In genomic region chr3:54020436-54020835, GRCh38 we compare ENCODE assay signal across 19 cellular contexts.
DNase-seq lines count a peak whose midpoint lies in the region; ATAC-seq and TF ChIP-seq lines count a peak whose summit lies in the region.
"Had no signal": no experiment of that assay in that cellular context is flagged by ENCODE, and none has a peak within 500 bp of the region (broad histone marks: within the 10 kb centered on the region; RNA-seq: fewer than 3 reads in every experiment).

No MANE protein-coding gene starts in this region.

- H3K9me2 ChIP-seq in neural cell (ENCODE audit: insufficient read depth, low read length) = no peaks in the 10 kb centered on the region

- H4K20me1 ChIP-seq in neural cell (ENCODE audit: insufficient read depth) = no peaks in the 10 kb centered on the region
- H4K20me1 ChIP-seq: BLaER1 had no signal

- H3K36me3 Mint-ChIP-seq in CD8-positive, alpha-beta memory T cell = no peaks in the 10 kb centered on the region
- H3K36me3 Mint-ChIP-seq: CD14-positive monocyte; CD4-positive, alpha-beta memory T cell; CD4-positive, CD25-positive, alpha-beta regulatory T cell had no signal

- H3K27me3 ChIP-seq in neural cell (ENCODE audit: insufficient read depth, low read depth, low read length) (no peaks in the 10 kb centered on the region), gastrocnemius medialis (no peaks in the 10 kb centered on the region)
- no peaks in the 10 kb centered on the region for H3K27me3 ChIP-seq in CD8-positive, alpha-beta memory T cell (ENCODE audit: insufficient read depth, low read length, poor library complexity, severe bottlenecking)
- H3K27me3 ChIP-seq: BE2C, BLaER1 had no signal

- intact Hi-C loops in gastrocnemius medialis (cut with DNase I; ENCODE audit: low total_unique reads) = no loop called here

- H3K4me1 ChIP-seq in gastrocnemius medialis = no peaks in the 10 kb centered on the region
- no peaks in the 10 kb centered on the region for H3K4me1 ChIP-seq in CD8-positive, alpha-beta memory T cell (ENCODE audit: insufficient read depth, low read length)
- H3K4me1 ChIP-seq: BE2C, Caco-2 had no signal

- CTCF ChIA-PET in CD8-positive, alpha-beta memory T cell (lab: Charles Lee) = no interaction called here

- no peaks in the 10 kb centered on the region for H3K36me3 ChIP-seq in neural cell (ENCODE audit: insufficient read depth, low read length)
- no peaks in the 10 kb centered on the region for H3K36me3 ChIP-seq in gastrocnemius medialis
- H3K36me3 ChIP-seq in CD8-positive, alpha-beta memory T cell (ENCODE audit: insufficient read depth, low read length) = no peaks in the 10 kb centered on the region
- H3K36me3 ChIP-seq: BE2C, BLaER1 had no signal

- H3K27ac ChIP-seq in cingulate gyrus (ENCODE audit: low read depth, low read length) = peak overlapping the region; percentile 40
- peak overlapping the region; percentile 39 for H3K27ac ChIP-seq in neural cell (ENCODE audit: low read length)
- no peak overlapping the region for H3K27ac ChIP-seq in gastrocnemius medialis
- no peak overlapping the region for H3K27ac ChIP-seq in CD8-positive, alpha-beta memory T cell (ENCODE audit: low read depth, low read length)
- H3K27ac ChIP-seq: BLaER1 had no signal

- no peak overlapping the region for H3K9ac ChIP-seq in neural cell (ENCODE audit: low read length)
- H3K9ac ChIP-seq: BLaER1 had no signal

- ATAC-seq in gastrocnemius medialis = no peak
- ATAC-seq: GM12878 had no signal

- DNase-seq in G401 (ENCODE audit: low spot score) = peak; percentile 74
- peak; percentile 65 for DNase-seq in cerebellar cortex (ENCODE audit: low spot score)
- DNase-seq in gastrocnemius medialis = no peak
- DNase-seq in activated T-cell treated with anti-CD3 and anti-CD28 coated beads for 4 hours = no peak
- DNase-seq in CD8-positive, alpha-beta memory T cell = no peak
- DNase-seq: 8988T; ACHN; BE2C; Caco-2; Calu3; CD4-positive, alpha-beta memory T cell; CD4-positive, CD25-positive, alpha-beta regulatory T cell; DMS79 treated with DMSO at 0.1 percent for 48 hours; GDM1 had no signal

- no peaks in the 10 kb centered on the region for H3F3A ChIP-seq in neural cell (ENCODE audit: insufficient read depth, low read length, poor library complexity, severe bottlenecking)

- H3K4me1 Mint-ChIP-seq in CD8-positive, alpha-beta memory T cell = no peaks in the 10 kb centered on the region
- H3K4me1 Mint-ChIP-seq: CD14-positive monocyte; CD4-positive, alpha-beta memory T cell; CD4-positive, CD25-positive, alpha-beta regulatory T cell had no signal

- H3K79me2 ChIP-seq in neural cell (replicated peaks; ENCODE audit: insufficient read depth, low read length) = no peaks in the 10 kb centered on the region

- peaks cover 2 to 4% of the 10 kb centered on the region in 2 donors for H3K27me3 Mint-ChIP-seq in CD8-positive, alpha-beta memory T cell

- TF ChIP-seq EP300 in neural cell (conservative IDR thresholded peaks at IDR 0.05; ENCODE audit: poor library complexity, severe bottlenecking) = no peak

- no peak for TF ChIP-seq POLR2A in gastrocnemius medialis (IDR thresholded peaks at IDR 0.05)

- in situ Hi-C loops in G401 (cut with HindIII; ENCODE audit: low sequenced_read_pairs) (no loop called here), gastrocnemius medialis (cut with MboI; ENCODE audit: low sequenced_read_pairs in 4 of 4) (no loop called here)

- H3K9me3 ChIP-seq in neural cell (ENCODE audit: low read length) = no peaks in the 10 kb centered on the region
- H3K9me3 ChIP-seq in gastrocnemius medialis = no peaks in the 10 kb centered on the region
- no peaks in the 10 kb centered on the region for H3K9me3 ChIP-seq in CD8-positive, alpha-beta memory T cell (ENCODE audit: low read length)
- H3K9me3 ChIP-seq: BE2C had no signal

- TF ChIP-seq RAD21 in neural cell (conservative IDR thresholded peaks at IDR 0.05) = no peak

- POLR2A ChIA-PET in CD8-positive, alpha-beta memory T cell (lab: Charles Lee) = no interaction called here

- H3K27ac Mint-ChIP-seq in CD8-positive, alpha-beta memory T cell = no peak overlapping the region
- H3K27ac Mint-ChIP-seq: CD14-positive monocyte; CD4-positive, alpha-beta memory T cell; CD4-positive, CD25-positive, alpha-beta regulatory T cell had no signal

- TF ChIP-seq CTCF in neural cell (IDR thresholded peaks at IDR 0.05; ENCODE audit: poor library complexity, severe bottlenecking) (no peak), gastrocnemius medialis (IDR thresholded peaks at IDR 0.05 in 4 of 5, conservative IDR thresholded peaks at IDR 0.05 in 1 of 5) (no peak)

- H3K4me3 ChIP-seq in neural cell (ENCODE audit: low read length) = peak overlapping the region; percentile 30
- H3K4me3 ChIP-seq in gastrocnemius medialis = no peak overlapping the region
- no peak overlapping the region for H3K4me3 ChIP-seq in CD8-positive, alpha-beta memory T cell (ENCODE audit: low read length)
- H3K4me3 ChIP-seq: BLaER1, GM12878 had no signal

- H2AFZ ChIP-seq in neural cell (ENCODE audit: low read depth, low read length) = no peak overlapping the region

- peak overlapping the region; percentile 39 for H3K4me2 ChIP-seq in neural cell (ENCODE audit: low read length)
- H3K4me2 ChIP-seq: BLaER1 had no signal

- H3K9me3 Mint-ChIP-seq in CD8-positive, alpha-beta memory T cell = peaks cover 0 to 14% (median 9%) of the 10 kb centered on the region in 5 donors

- no peak overlapping the region for H3K4me3 Mint-ChIP-seq in CD8-positive, alpha-beta memory T cell
- H3K4me3 Mint-ChIP-seq: CD14-positive monocyte; CD4-positive, alpha-beta memory T cell; CD4-positive, CD25-positive, alpha-beta regulatory T cell had no signal

TF ChIP-seq in neural cell, 6 proteins besides CTCF, POLR2A, EP300 and RAD21:
- TF ChIP-seq REST (IDR thresholded peaks at IDR 0.05; ENCODE audit: borderline replicate concordance) (peak; percentile 21), EZH2 (IDR thresholded peaks at IDR 0.05; ENCODE audit: borderline replicate concordance, insufficient read depth, low read length, poor library complexity, severe bottlenecking) (no peak), MXI1 (conservative IDR thresholded peaks at IDR 0.05; ENCODE audit: poor library complexity, severe bottlenecking) (no peak), SMC3 (conservative IDR thresholded peaks at IDR 0.05; ENCODE audit: poor library complexity) (peak; percentile 16), POLR2AphosphoS5 (IDR thresholded peaks at IDR 0.05) (peak; percentile 34)

Comparison
In these comparisons a context has a peak if more than half of its experiments do, and no peak if none do; other contexts are left out.
1. DNase-seq: peak in G401 (single experiment) and cerebellar cortex (single experiment); none in gastrocnemius medialis (0 of 2), activated T-cell treated with anti-CD3 and anti-CD28 coated beads for 4 hours (single experiment) and CD8-positive, alpha-beta memory T cell (0 of 5).
2. H3K27ac ChIP-seq: peak in cingulate gyrus (single experiment) and neural cell (single experiment); none in gastrocnemius medialis (0 of 4) and CD8-positive, alpha-beta memory T cell (single experiment).